Comparison of ENCODE assay signal across 8 cellular contexts in the genomic region with DNA sequence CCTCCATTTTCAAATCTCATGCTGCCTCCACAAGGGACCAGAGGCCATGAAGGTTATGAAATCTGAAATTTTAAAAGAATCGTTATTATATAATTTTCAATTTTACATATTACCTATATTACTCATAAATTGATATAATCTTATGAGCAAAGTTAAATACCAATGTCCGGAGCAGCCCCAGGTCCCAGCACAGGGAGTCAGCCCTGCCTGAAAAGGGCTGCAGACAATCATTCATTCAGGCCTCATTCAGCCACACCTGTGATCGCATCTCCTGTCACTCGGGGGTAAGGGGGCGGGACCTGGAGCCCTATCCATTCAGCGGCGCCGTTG.
A peak's percentile ranks its signal among the peaks of the same experiment; 100 is the strongest.
DNase-seq lines count a peak whose midpoint lies in the region; ATAC-seq and TF ChIP-seq lines count a peak whose summit lies in the region.

No MANE protein-coding gene starts in this region.

- H3K27me3 ChIP-seq in WERI-Rb-1 (ENCODE audit: insufficient read depth, low read depth, severe bottlenecking) (peaks cover 3% of the 10 kb centered on the region), left ventricle myocardium inferior (ENCODE audit: low read depth) (no peaks in the 10 kb centered on the region), spleen (replicated peaks in 1 of 7) (peaks cover 0 to 8% (median 0%) of the 10 kb centered on the region in 7 donors)

- ATAC-seq in HG03565 (IDR thresholded peaks at IDR 0.05; ENCODE audit: unreplicated experiment) = peak; percentile 87
- no peak for ATAC-seq in esophagus mucosa
- no peak for ATAC-seq in HG03045 (IDR thresholded peaks at IDR 0.05; ENCODE audit: unreplicated experiment)

- intact Hi-C loops in left ventricle myocardium inferior (cut with micrococcal nuclease) = no loop called here
- intact Hi-C loops in spleen (cut with DNase I; ENCODE audit: low total_unique reads) = no loop called here

- H3K9me3 ChIP-seq in WERI-Rb-1 (ENCODE audit: severe bottlenecking) = no peaks in the 10 kb centered on the region
- H3K9me3 ChIP-seq in left ventricle myocardium inferior (replicated peaks) = no peaks in the 10 kb centered on the region
- no peaks in the 10 kb centered on the region for H3K9me3 ChIP-seq in spleen

- TF ChIP-seq POLR2A in spleen (IDR thresholded peaks at IDR 0.05) = no peak

- H3K4me1 ChIP-seq in left ventricle myocardium inferior (peaks cover 21% of the 10 kb centered on the region), spleen (peaks cover 9 to 47% (median 35%) of the 10 kb centered on the region in 6 donors)

- no peak overlapping the region for H3K27ac ChIP-seq in WERI-Rb-1
- no peak overlapping the region for H3K27ac ChIP-seq in left ventricle myocardium inferior (replicated peaks)
- H3K27ac ChIP-seq in spleen = peak overlapping the region in 6 of 8 donors; percentile 77 to 87 (median 84)

- H3K4me3 ChIP-seq in WERI-Rb-1 (ENCODE audit: low read depth, low read length) (peak overlapping the region; percentile 98), left ventricle myocardium inferior (peak overlapping the region; percentile 96), spleen (peak overlapping the region; percentile 71 to 89 (median 80))

- peak; percentile 13 for DNase-seq in A172 (ENCODE audit: low spot score)
- peak; percentile 17 for DNase-seq in GM04504 (ENCODE audit: low read depth)
- DNase-seq in WERI-Rb-1 = no peak
- DNase-seq in left ventricle myocardium inferior = no peak
- no peak for DNase-seq in spleen

- WGBS in spleen, 5 donors = 9 to 12% (median 11%) methylated on average over 8 of the region's 8 CpGs

- TF ChIP-seq CTCF in WERI-Rb-1 (IDR thresholded peaks at IDR 0.05; ENCODE audit: low read depth, low read length) (no peak), left ventricle myocardium inferior (IDR thresholded peaks at IDR 0.05; ENCODE audit: borderline replicate concordance) (no peak), spleen (IDR thresholded peaks at IDR 0.05 in 8 of 11, conservative IDR thresholded peaks at IDR 0.05 in 3 of 11) (peak in 1 of 11 experiments; percentile 16)

- H3K36me3 ChIP-seq in WERI-Rb-1 (peaks cover 17% of the 10 kb centered on the region), left ventricle myocardium inferior (peaks cover 22% of the 10 kb centered on the region), spleen (peaks cover 0 to 31% (median 24%) of the 10 kb centered on the region in 6 donors)

Comparison
In these comparisons a context has a peak if more than half of its experiments do, and no peak if none do; other contexts are left out.
1. DNase-seq: peak in A172 (single experiment) and GM04504 (single experiment); none in WERI-Rb-1 (single experiment), left ventricle myocardium inferior (single experiment) and spleen (single experiment).
2. H3K27ac ChIP-seq: peak in spleen (6 of 8); none in WERI-Rb-1 (single experiment) and left ventricle myocardium inferior (single experiment).
3. Peak in every context shown above with its lines, with median percentiles within 50 percentile points of each other: H3K4me3 ChIP-seq.